In genomic region chr5:30347858-30348257, GRCh38 we compare ENCODE assay signal across 24 cellular contexts.
"Had no signal": no experiment of that assay in that cellular context is flagged by ENCODE, and none has a peak within 500 bp of the region (broad histone marks: within the 10 kb centered on the region; RNA-seq: fewer than 3 reads in every experiment).

No MANE protein-coding gene starts in this region.

- H3K27ac ChIP-seq: neural progenitor cell, ovary, parathyroid adenoma, psoas muscle, right lobe of liver, sigmoid colon, stomach, thoracic aorta, thyroid gland, tibial nerve, upper lobe of left lung, vagina had no signal

- H3K9ac ChIP-seq: neural progenitor cell, parathyroid adenoma had no signal

- ATAC-seq: psoas muscle; right cardiac atrium; right lobe of liver; stimulated activated effector memory CD8-positive, alpha-beta T cell treated with anti-CD3 and anti-CD28 coated beads, Interleukin-12 subunit alpha, Interleukin-12 subunit beta, amount 100 ng/mL, for 72 hours; stimulated activated naive B cell treated with anti-CD40 and anti-IgM and Interleukin-4, amounts not matched to agents 10 μg/mL and 1 μg/mL and 100 μg/mL, for 72 hours had no signal

- H3K4me2 ChIP-seq: neural progenitor cell had no signal

- H3K27me3 ChIP-seq: neural progenitor cell, ovary, right lobe of liver, sigmoid colon, stomach, thyroid gland, tibial nerve, upper lobe of left lung, vagina had no signal

- H2AFZ ChIP-seq: neural progenitor cell, parathyroid adenoma had no signal

- H3K79me2 ChIP-seq: parathyroid adenoma had no signal

- H3K4me3 ChIP-seq: neural progenitor cell, ovary, psoas muscle, right lobe of liver, sigmoid colon, stomach, thoracic aorta, thyroid gland, tibial nerve, upper lobe of left lung, vagina had no signal

- H3K4me1 ChIP-seq: neural progenitor cell, parathyroid adenoma, psoas muscle, right lobe of liver, sigmoid colon, stomach, thyroid gland, tibial nerve, upper lobe of left lung, vagina had no signal

- DNase-seq: occipital lobe; ovary; posterior cingulate gyrus; psoas muscle; right cardiac atrium; right lobe of liver; sigmoid colon; small intestine; stimulated activated CD4-positive, alpha-beta T cell treated with anti-CD3 and anti-CD28 coated beads, Interleukin-15, amount 100 ng/mL, for 24 hours; stimulated activated CD4-positive, alpha-beta T cell treated with anti-CD3 and anti-CD28 coated beads, Interleukin-2, amount 100 ng/mL, for 24 hours; stimulated activated CD4-positive, alpha-beta T cell treated with anti-CD3 and anti-CD28 coated beads, Interleukin-2, amount 100 ng/mL, for 48 hours; stimulated activated CD4-positive, alpha-beta T cell treated with anti-CD3 and anti-CD28 coated beads, Interleukin-4, amount 100 ng/mL, for 24 hours; stimulated activated naive B cell treated with anti-CD40 and anti-IgM and Interleukin-4, amounts not matched to agents 10 μg/mL and 1 μg/mL and 100 μg/mL, for 72 hours; stimulated activated naive CD4-positive, alpha-beta T cell treated with Interleukin-2 at 50 U/mL for 16 hours; stomach; thyroid gland; trophoblast cell; upper lobe of left lung had no signal

- H3K9me3 ChIP-seq: ovary, psoas muscle, right lobe of liver, sigmoid colon, thoracic aorta, thyroid gland, tibial nerve, vagina had no signal

- H3K36me3 ChIP-seq: neural progenitor cell, ovary, right lobe of liver, sigmoid colon, stomach, thoracic aorta, thyroid gland, tibial nerve, upper lobe of left lung, vagina had no signal
